In genomic region chr1:53526451-53527101, GRCh38 we compare ENCODE assay signal across 15 cellular contexts.
A peak's percentile ranks its signal among the peaks of the same experiment; 100 is the strongest.
DNase-seq lines count a peak whose midpoint lies in the region; ATAC-seq, FAIRE-seq and TF ChIP-seq lines count a peak whose summit lies in the region.
"Had no signal": no experiment of that assay in that cellular context is flagged by ENCODE, and none has a peak within 500 bp of the region (broad histone marks: within the 10 kb centered on the region; RNA-seq: fewer than 3 reads in every experiment).

No MANE protein-coding gene starts in this region.

- no peaks in the 10 kb centered on the region for H3K27me3 ChIP-seq in gastroesophageal sphincter
- no peaks in the 10 kb centered on the region for H3K27me3 ChIP-seq in transverse colon

- TF ChIP-seq CTCF in gastroesophageal sphincter (IDR thresholded peaks at IDR 0.05) (no peak), nephron progenitor cell (IDR thresholded peaks at IDR 0.05) (no peak), transverse colon (IDR thresholded peaks at IDR 0.05) (no peak)

- H3K4me3 ChIP-seq in gastroesophageal sphincter (no peak overlapping the region), transverse colon (no peak overlapping the region)

- H3K9me3 ChIP-seq in gastroesophageal sphincter (no peaks in the 10 kb centered on the region), transverse colon (no peaks in the 10 kb centered on the region)

- in situ Hi-C loops in transverse colon (cut with MboI; ENCODE audit: low pct_ligation_motif_present in 1 of 4, low pct_unique_long_range_greater_than_20kb in 1 of 4, low sequenced_read_pairs in 3 of 4) = no loop called here

- no peak for FAIRE-seq in GM19239 (lab: Jason Lieb, UNC)
- FAIRE-seq: endometrium, HTR-8/SVneo had no signal

- peak overlapping the region in 1 of 4 donors; percentile 44 for H3K27ac ChIP-seq in gastroesophageal sphincter
- H3K27ac ChIP-seq in transverse colon = no peak overlapping the region
- H3K27ac ChIP-seq: 22Rv1 had no signal

- WGBS in gastroesophageal sphincter (ENCODE audit: low coverage in 1 of 2), 2 donors = 0 to 43% methylated on average over 5 to 17 of the region's 29 CpGs
- WGBS in transverse colon (ENCODE audit: low coverage in 1 of 2), 2 donors = 58% methylated on average over 29 of the region's 29 CpGs; no CpG with 5 or more reads in 1 of the 2 donors

- peak overlapping the region; percentile 92 for H3K27ac Mint-ChIP-seq in nephron progenitor cell
- no peak overlapping the region for H3K27ac Mint-ChIP-seq in stimulated activated naive B cell treated with anti-CD40 and anti-IgM and Interleukin-4, amounts not matched to agents 10 μg/mL and 1 μg/mL and 100 μg/mL, for 72 hours

- H3K4me1 ChIP-seq in gastroesophageal sphincter (peaks cover 0 to 28% (median 11%) of the 10 kb centered on the region in 3 donors), transverse colon (peaks cover 0 to 14% (median 4%) of the 10 kb centered on the region in 4 donors)

- peaks cover 12% of the 10 kb centered on the region for H3K27me3 Mint-ChIP-seq in nephron progenitor cell (ENCODE audit: low read depth, poor library complexity)
- no peaks in the 10 kb centered on the region for H3K27me3 Mint-ChIP-seq in stimulated activated naive B cell treated with anti-CD40 and anti-IgM and Interleukin-4, amounts not matched to agents 10 μg/mL and 1 μg/mL and 100 μg/mL, for 72 hours

- TF ChIP-seq EP300 in gastroesophageal sphincter (IDR thresholded peaks at IDR 0.05) = no peak
- no peak for TF ChIP-seq EP300 in transverse colon (IDR thresholded peaks at IDR 0.05; ENCODE audit: low read depth)

- ATAC-seq in Right ventricle myocardium inferior (peak; percentile 54), gastroesophageal sphincter (peak; percentile 76), GM18858 (IDR thresholded peaks at IDR 0.05; ENCODE audit: unreplicated experiment) (no peak)
- no peak for ATAC-seq in stimulated activated naive B cell treated with anti-CD40 and anti-IgM and Interleukin-4, amounts not matched to agents 10 μg/mL and 1 μg/mL and 100 μg/mL, for 72 hours (replicated peaks)
- ATAC-seq: activated CD4-positive, CD25-positive, alpha-beta regulatory T cell treated with anti-CD3 and anti-CD28 coated beads, Interleukin-2, amount 50 U/mL, for 24 hours; stimulated activated naive CD8-positive, alpha-beta T cell treated with anti-CD3 and anti-CD28 coated beads, Interleukin-15, Interleukin-2, amounts not matched to agents 100 U/mL and 50 U/mL, for 24 hours had no signal

- no peaks in the 10 kb centered on the region for H3K36me3 ChIP-seq in gastroesophageal sphincter
- H3K36me3 ChIP-seq in transverse colon = no peaks in the 10 kb centered on the region

- H3K4me1 Mint-ChIP-seq in nephron progenitor cell = peaks cover 54% of the 10 kb centered on the region
- H3K4me1 Mint-ChIP-seq in stimulated activated naive B cell treated with anti-CD40 and anti-IgM and Interleukin-4, amounts not matched to agents 10 μg/mL and 1 μg/mL and 100 μg/mL, for 72 hours = no peaks in the 10 kb centered on the region

- H3K9me3 Mint-ChIP-seq in nephron progenitor cell = no peaks in the 10 kb centered on the region
- no peaks in the 10 kb centered on the region for H3K9me3 Mint-ChIP-seq in stimulated activated naive B cell treated with anti-CD40 and anti-IgM and Interleukin-4, amounts not matched to agents 10 μg/mL and 1 μg/mL and 100 μg/mL, for 72 hours

- H3K36me3 Mint-ChIP-seq in nephron progenitor cell (ENCODE audit: low read depth) = no peaks in the 10 kb centered on the region
- no peaks in the 10 kb centered on the region for H3K36me3 Mint-ChIP-seq in stimulated activated naive B cell treated with anti-CD40 and anti-IgM and Interleukin-4, amounts not matched to agents 10 μg/mL and 1 μg/mL and 100 μg/mL, for 72 hours

- H3K4me3 Mint-ChIP-seq in nephron progenitor cell = peak overlapping the region; percentile 16
- H3K4me3 Mint-ChIP-seq in stimulated activated naive B cell treated with anti-CD40 and anti-IgM and Interleukin-4, amounts not matched to agents 10 μg/mL and 1 μg/mL and 100 μg/mL, for 72 hours = no peak overlapping the region

- DNase-seq in Right ventricle myocardium inferior (ENCODE audit: missing footprints) = peak; percentile 84
- DNase-seq in cardiac septum (ENCODE audit: low spot score) = no peak
- peak; percentile 73 for DNase-seq in nephron progenitor cell
- DNase-seq in GM19239 (ENCODE audit: insufficient read length, low spot score) = no peak
- DNase-seq in transverse colon = no peak
- no peak for DNase-seq in stimulated activated naive B cell treated with anti-CD40 and anti-IgM and Interleukin-4, amounts not matched to agents 10 μg/mL and 1 μg/mL and 100 μg/mL, for 72 hours
- DNase-seq: activated naive CD4-positive, alpha-beta T cell treated with Interleukin-2 at 50 U/mL for 16 hours; GDM1; stimulated activated naive CD8-positive, alpha-beta T cell treated with anti-CD3 and anti-CD28 coated beads, Interleukin-15, Interleukin-2, amounts not matched to agents 100 U/mL and 50 U/mL, for 24 hours had no signal

- TF ChIP-seq POLR2A in gastroesophageal sphincter (IDR thresholded peaks at IDR 0.05) (no peak), transverse colon (IDR thresholded peaks at IDR 0.05) (no peak)

- intact Hi-C loops in Right ventricle myocardium inferior (cut with DNase I) (no loop called here), cardiac septum (cut with DNase I) (no loop called here), transverse colon (cut with DNase I; ENCODE audit: low total_unique reads) (no loop called here)

Comparison
In these comparisons a context has a peak if more than half of its experiments do, and no peak if none do; other contexts are left out.
1. DNase-seq: peak in Right ventricle myocardium inferior (single experiment) and nephron progenitor cell (single experiment); none in cardiac septum (single experiment), GM19239 (single experiment), transverse colon (single experiment) and stimulated activated naive B cell treated with anti-CD40 and anti-IgM and Interleukin-4, amounts not matched to agents 10 μg/mL and 1 μg/mL and 100 μg/mL, for 72 hours (single experiment).
2. ATAC-seq: peak in Right ventricle myocardium inferior (single experiment) and gastroesophageal sphincter (single experiment); none in stimulated activated naive B cell treated with anti-CD40 and anti-IgM and Interleukin-4, amounts not matched to agents 10 μg/mL and 1 μg/mL and 100 μg/mL, for 72 hours (0 of 2) and GM18858 (single experiment).